In genomic region chr15:78714890-78715289, GRCh38 we compare ENCODE assay signal across 12 cellular contexts.
DNase-seq lines count a peak whose midpoint lies in the region; ATAC-seq, FAIRE-seq and TF ChIP-seq lines count a peak whose summit lies in the region.
"Had no signal": no experiment of that assay in that cellular context is flagged by ENCODE, and none has a peak within 500 bp of the region (broad histone marks: within the 10 kb centered on the region; RNA-seq: fewer than 3 reads in every experiment).

No MANE protein-coding gene starts in this region.

- intact Hi-C loops in esophagus muscularis mucosa (cut with DNase I) = no loop called here
- intact Hi-C loops in heart right ventricle (cut with DNase I) = loop anchor here in 4 of 10 donors (5.0 kb wide), 3 partner anchors 78 to 98 kb away; no protein-coding TSS in a partner anchor
- intact Hi-C loops in sciatic nerve (cut with DNase I) = no loop called here

- H3K4me1 ChIP-seq in HAP-1 (peaks cover 3% of the 10 kb centered on the region), esophagus muscularis mucosa (no peaks in the 10 kb centered on the region), heart right ventricle (no peaks in the 10 kb centered on the region)

- H3K36me3 ChIP-seq in HAP-1 (replicated peaks) (no peaks in the 10 kb centered on the region), esophagus muscularis mucosa (no peaks in the 10 kb centered on the region), heart right ventricle (no peaks in the 10 kb centered on the region)

- no peak for TF ChIP-seq EP300 in esophagus muscularis mucosa (IDR thresholded peaks at IDR 0.05)

- in situ Hi-C loops in HAP-1 (cut with MboI; ENCODE audit: low sequenced_read_pairs) = loop anchor here (5.0 kb wide), 1 partner anchor 37 kb away; no protein-coding TSS in a partner anchor

- H3K9me3 ChIP-seq in HAP-1 (peaks cover 4% of the 10 kb centered on the region; the same call in 1 of the 2 replicates), esophagus muscularis mucosa (no peaks in the 10 kb centered on the region), heart right ventricle (peaks cover 0 to 6% (median 0%) of the 10 kb centered on the region in 11 donors)

- 85% methylated on average over 3 of the region's 3 CpGs for WGBS in esophagus muscularis mucosa
- 78% methylated on average over 3 of the region's 3 CpGs for WGBS in heart right ventricle, 2 donors

- H3K4me3 ChIP-seq in HAP-1 (no peak overlapping the region), esophagus muscularis mucosa (no peak overlapping the region), heart right ventricle (no peak overlapping the region)

- no peak for TF ChIP-seq CTCF in esophagus muscularis mucosa (IDR thresholded peaks at IDR 0.05)
- no peak for TF ChIP-seq CTCF in heart right ventricle (IDR thresholded peaks at IDR 0.05)

- TF ChIP-seq POLR2A in esophagus muscularis mucosa (IDR thresholded peaks at IDR 0.05; ENCODE audit: low read depth) = no peak

- DNase-seq in NCI-H82 (lab: John Stamatoyannopoulos, UW) = peak; percentile 55
- DNase-seq in NCI-H82 treated with DMSO at 0.1 percent for 48 hours (lab: John Stamatoyannopoulos, UW; ENCODE audit: unreplicated experiment) = no peak
- DNase-seq in HAP-1 (ENCODE audit: low spot score in 2 of 2) = peak; percentile 74 to 88
- DNase-seq in RCC 7860 (ENCODE audit: low spot score) = peak; percentile 40
- DNase-seq in esophagus muscularis mucosa (ENCODE audit: extremely low spot score) = peak; percentile 31
- DNase-seq in heart right ventricle = no peak
- DNase-seq in sciatic nerve (ENCODE audit: low spot score) = no peak
- DNase-seq: DND-41, islet precursor cell, NCI-H510A treated with DMSO at 0.1 percent for 48 hours, nephron progenitor cell had no signal

- H3K27me3 ChIP-seq in HAP-1 (ENCODE audit: low read depth) = 0 out of 2 replicates have a peak, but pooled peaks cover 1% of the 10 kb centered on the region
- H3K27me3 ChIP-seq in esophagus muscularis mucosa = peaks cover 0 to 10% (median 0%) of the 10 kb centered on the region in 4 donors
- H3K27me3 ChIP-seq in heart right ventricle = peaks cover 0 to 22% (median 2%) of the 10 kb centered on the region in 7 donors

- ATAC-seq in HG03342 (IDR thresholded peaks at IDR 0.05; ENCODE audit: unreplicated experiment) = no peak
- no peak for ATAC-seq in heart right ventricle
- no peak for ATAC-seq in sciatic nerve

- FAIRE-seq in RCC 7860 (lab: Jason Lieb, UNC) = no peak

- no peak overlapping the region for H3K27ac ChIP-seq in esophagus muscularis mucosa (replicated peaks in 1 of 4)
- H3K27ac ChIP-seq in heart right ventricle = no peak overlapping the region

Comparison
In these comparisons a context has a peak if more than half of its experiments do, and no peak if none do; other contexts are left out.
1. DNase-seq: peak in NCI-H82 (single experiment), HAP-1 (2 of 2), RCC 7860 (single experiment) and esophagus muscularis mucosa (single experiment); none in NCI-H82 treated with DMSO at 0.1 percent for 48 hours (single experiment), heart right ventricle (0 of 2) and sciatic nerve (single experiment).